Comparison of ENCODE assay signal across 10 cellular contexts in the genomic region with DNA sequence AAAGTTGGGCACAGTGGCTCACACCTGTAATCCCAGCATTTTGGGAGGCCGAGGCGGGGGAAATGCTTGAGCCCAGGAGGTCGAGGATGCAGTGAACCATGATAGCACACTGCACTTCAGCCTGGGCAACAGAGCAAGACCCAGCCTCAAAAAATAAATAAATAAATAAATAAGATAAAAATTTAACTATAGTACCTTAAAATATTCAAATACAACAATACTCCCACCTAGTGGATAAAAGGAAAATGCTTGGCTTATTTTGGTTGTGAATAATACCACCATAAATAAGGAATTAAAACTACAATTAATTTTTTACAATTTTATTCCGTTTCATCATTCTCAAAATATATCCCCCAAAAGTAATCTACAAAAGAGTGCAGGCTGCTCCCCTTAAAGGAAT. TPM values are rescaled to one million over a fixed set of nuclear protein-coding genes. Genes with fewer than 3 reads are reported as not detected.
DNase-seq lines count a peak whose midpoint lies in the region; ATAC-seq, FAIRE-seq and TF ChIP-seq lines count a peak whose summit lies in the region.
"Had no signal": no experiment of that assay in that cellular context is flagged by ENCODE, and none has a peak within 500 bp of the region (broad histone marks: within the 10 kb centered on the region; RNA-seq: fewer than 3 reads in every experiment).

No MANE protein-coding gene starts in this region.

- peak; percentile 19 for DNase-seq in NCI-H2171 treated with DMSO at 0.1 percent for 48 hours (lab: John Stamatoyannopoulos, UW)
- DNase-seq in NCI-H2171 (lab: John Stamatoyannopoulos, UW) = no peak
- DNase-seq in NCI-H1694 treated with DMSO at 0.1 percent for 48 hours (lab: John Stamatoyannopoulos, UW) = peak; percentile 70
- DNase-seq in endothelial cell (ENCODE audit: low spot score) = no peak
- DNase-seq in retinal pigment epithelial cell (ENCODE audit: low read depth) = no peak
- no peak for DNase-seq in H54 (ENCODE audit: insufficient read length, low spot score)
- no peak for DNase-seq in activated naive CD4-positive, alpha-beta T cell treated with anti-CD3 and anti-CD28 coated beads, Interleukin-2, amount 50 U/mL, for 72 hours (ENCODE audit: low spot score in 2 of 2)
- no peak for DNase-seq in activated CD4-positive, alpha-beta memory T cell treated with anti-CD3 and anti-CD28 coated beads, Interleukin-2, amount 10 ng/mL, durations not matched to agents 7 days and 5 days
- DNase-seq: activated CD4-positive, alpha-beta T cell treated with anti-CD3 and anti-CD28 coated beads for 1 hour; CD8-positive, alpha-beta memory T cell had no signal

- H3K4me1 Mint-ChIP-seq in endothelial cell (ENCODE audit: unreplicated experiment) = no peaks in the 10 kb centered on the region
- peaks cover 11% of the 10 kb centered on the region for H3K4me1 Mint-ChIP-seq in activated CD4-positive, alpha-beta memory T cell treated with anti-CD3 and anti-CD28 coated beads, Interleukin-2, amount 10 ng/mL, durations not matched to agents 7 days and 5 days

- no peak for ATAC-seq in activated naive CD4-positive, alpha-beta T cell treated with anti-CD3 and anti-CD28 coated beads, Interleukin-2, amount 50 U/mL, for 72 hours

- no peak for FAIRE-seq in H54 (lab: Jason Lieb, UNC)

- no peak overlapping the region for H3K4me3 Mint-ChIP-seq in endothelial cell (ENCODE audit: unreplicated experiment)
- no peak overlapping the region for H3K4me3 Mint-ChIP-seq in activated CD4-positive, alpha-beta memory T cell treated with anti-CD3 and anti-CD28 coated beads, Interleukin-2, amount 10 ng/mL, durations not matched to agents 7 days and 5 days
- H3K4me3 Mint-ChIP-seq: CD8-positive, alpha-beta memory T cell had no signal

- TF ChIP-seq CTCF in endothelial cell (IDR thresholded peaks at IDR 0.05; ENCODE audit: unreplicated experiment) = peak; percentile 82
- TF ChIP-seq CTCF in retinal pigment epithelial cell (conservative IDR thresholded peaks at IDR 0.05; ENCODE audit: low read depth, low read length) = peak; percentile 46

- POLR2A ChIA-PET in activated CD4-positive, alpha-beta memory T cell treated with anti-CD3 and anti-CD28 coated beads, Interleukin-2, amount 10 ng/mL, durations not matched to agents 7 days and 5 days (lab: Charles Lee) = no interaction called here

- peaks cover 1% of the 10 kb centered on the region for H3K27me3 Mint-ChIP-seq in endothelial cell (ENCODE audit: unreplicated experiment)
- H3K27me3 Mint-ChIP-seq in activated CD4-positive, alpha-beta memory T cell treated with anti-CD3 and anti-CD28 coated beads, Interleukin-2, amount 10 ng/mL, durations not matched to agents 7 days and 5 days = no peaks in the 10 kb centered on the region
- H3K27me3 Mint-ChIP-seq: CD8-positive, alpha-beta memory T cell had no signal

- peaks cover 33% of the 10 kb centered on the region for H3K36me3 Mint-ChIP-seq in endothelial cell (ENCODE audit: low read depth, unreplicated experiment)
- H3K36me3 Mint-ChIP-seq in activated naive CD4-positive, alpha-beta T cell treated with anti-CD3 and anti-CD28 coated beads, Interleukin-2, amount 50 U/mL, for 72 hours = peaks cover 6 to 25% of the 10 kb centered on the region in 2 donors
- peaks cover 70% of the 10 kb centered on the region for H3K36me3 Mint-ChIP-seq in activated CD4-positive, alpha-beta memory T cell treated with anti-CD3 and anti-CD28 coated beads, Interleukin-2, amount 10 ng/mL, durations not matched to agents 7 days and 5 days (ENCODE audit: low read depth)

- CTCF ChIA-PET in activated CD4-positive, alpha-beta memory T cell treated with anti-CD3 and anti-CD28 coated beads, Interleukin-2, amount 10 ng/mL, durations not matched to agents 7 days and 5 days (lab: Charles Lee) = interaction anchor here (0.9 kb wide), 1 partner anchor 154 kb away, joined by 4 read pairs; no protein-coding TSS in a partner anchor

- no peak for TF ChIP-seq POLR2A in H54 (IDR thresholded peaks at IDR 0.05; ENCODE audit: low read depth, low read length)

- H3K27ac Mint-ChIP-seq in endothelial cell (ENCODE audit: unreplicated experiment) = no peak overlapping the region
- no peak overlapping the region for H3K27ac Mint-ChIP-seq in activated naive CD4-positive, alpha-beta T cell treated with anti-CD3 and anti-CD28 coated beads, Interleukin-2, amount 50 U/mL, for 72 hours
- no peak overlapping the region for H3K27ac Mint-ChIP-seq in activated CD4-positive, alpha-beta memory T cell treated with anti-CD3 and anti-CD28 coated beads, Interleukin-2, amount 10 ng/mL, durations not matched to agents 7 days and 5 days

- H3K9me3 Mint-ChIP-seq in endothelial cell (ENCODE audit: unreplicated experiment) = no peaks in the 10 kb centered on the region
- no peaks in the 10 kb centered on the region for H3K9me3 Mint-ChIP-seq in activated naive CD4-positive, alpha-beta T cell treated with anti-CD3 and anti-CD28 coated beads, Interleukin-2, amount 50 U/mL, for 72 hours
- H3K9me3 Mint-ChIP-seq in activated CD4-positive, alpha-beta memory T cell treated with anti-CD3 and anti-CD28 coated beads, Interleukin-2, amount 10 ng/mL, durations not matched to agents 7 days and 5 days = no peaks in the 10 kb centered on the region
- H3K9me3 Mint-ChIP-seq: CD8-positive, alpha-beta memory T cell had no signal

- no peak overlapping the region for H3K4me3 ChIP-seq in retinal pigment epithelial cell (ENCODE audit: low read length)

RNA-seq across cellular contexts. Expression of a gene that starts 8.1 kb away (rescaled TPM):
- 36.8 TPM for total RNA-seq in endothelial cell (ENCODE audit: unreplicated experiment)
- 10 to 100 TPM; 62.1 to 85.2 TPM for total RNA-seq in activated naive CD4-positive, alpha-beta T cell treated with anti-CD3 and anti-CD28 coated beads, Interleukin-2, amount 50 U/mL, for 72 hours
- 10 to 100 TPM; 59.6 to 66.2 TPM for total RNA-seq in activated CD4-positive, alpha-beta memory T cell treated with anti-CD3 and anti-CD28 coated beads, Interleukin-2, amount 10 ng/mL, durations not matched to agents 7 days and 5 days

Comparison
In these comparisons a context has a peak if more than half of its experiments do, and no peak if none do; other contexts are left out.
1. DNase-seq: peak in NCI-H2171 treated with DMSO at 0.1 percent for 48 hours (single experiment) and NCI-H1694 treated with DMSO at 0.1 percent for 48 hours (single experiment); none in NCI-H2171 (single experiment), endothelial cell (single experiment), retinal pigment epithelial cell (single experiment), H54 (single experiment), activated naive CD4-positive, alpha-beta T cell treated with anti-CD3 and anti-CD28 coated beads, Interleukin-2, amount 50 U/mL, for 72 hours (0 of 2) and activated CD4-positive, alpha-beta memory T cell treated with anti-CD3 and anti-CD28 coated beads, Interleukin-2, amount 10 ng/mL, durations not matched to agents 7 days and 5 days (single experiment).